ENCODE assay signal across 14 cellular contexts in the genomic region with DNA sequence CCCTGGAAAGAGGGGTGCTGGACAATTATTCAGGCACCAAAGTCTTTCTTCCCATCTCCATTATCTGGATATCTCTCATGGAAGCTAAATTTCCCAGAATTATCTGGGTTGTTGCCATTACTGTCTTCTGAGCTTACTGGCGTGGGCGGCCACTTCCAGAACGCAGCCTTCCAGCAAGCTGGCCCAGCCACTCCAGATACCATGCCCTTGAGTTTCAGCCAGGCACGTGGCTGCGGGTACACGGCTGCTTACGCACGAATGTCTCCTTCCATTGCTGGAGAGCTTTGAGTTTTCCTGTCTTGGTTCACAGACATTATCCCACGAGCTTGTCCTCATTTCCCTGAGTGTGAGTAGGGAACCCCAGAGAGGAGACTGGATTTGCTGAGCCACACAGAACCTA. TPM values are rescaled to one million over a fixed set of nuclear protein-coding genes. Genes with fewer than 3 reads are reported as not detected.
DNase-seq lines count a peak whose midpoint lies in the region; ATAC-seq and TF ChIP-seq lines count a peak whose summit lies in the region.
"Had no signal": no experiment of that assay in that cellular context is flagged by ENCODE, and none has a peak within 500 bp of the region (broad histone marks: within the 10 kb centered on the region; RNA-seq: fewer than 3 reads in every experiment).

No MANE protein-coding gene starts in this region.

- DNase-seq in DMS79 (lab: John Stamatoyannopoulos, UW) (peak; percentile 18), DMS79 treated with DMSO at 0.1 percent for 48 hours (lab: John Stamatoyannopoulos, UW) (no peak), cerebellar cortex (ENCODE audit: low spot score) (peak; percentile 42), occipital lobe (lab: John Stamatoyannopoulos, UW) (peak; percentile 60), colonic mucosa (no peak)
- DNase-seq in CD8-positive, alpha-beta T cell, result no peak
- DNase-seq: GOT3 had no signal

- H3K4me1 ChIP-seq in colonic mucosa, result no peaks in the 10 kb centered on the region
- no peaks in the 10 kb centered on the region for H3K4me1 ChIP-seq in CD8-positive, alpha-beta T cell (ENCODE audit: insufficient read depth, low read length)
- H3K4me1 ChIP-seq: HAP-1 had no signal

- TF ChIP-seq CTCF in colonic mucosa (IDR thresholded peaks at IDR 0.05), result no peak
- TF ChIP-seq CTCF in CD8-positive, alpha-beta T cell (IDR thresholded peaks at IDR 0.05), result no peak

- H3K36me3 Mint-ChIP-seq in CD8-positive, alpha-beta T cell, result no peaks in the 10 kb centered on the region

- CTCF ChIA-PET in CD8-positive, alpha-beta T cell (lab: Charles Lee), result no interaction called here

- H3K27ac ChIP-seq in colonic mucosa, result no peak overlapping the region
- H3K27ac ChIP-seq in CD8-positive, alpha-beta T cell (ENCODE audit: low read depth, low read length), result no peak overlapping the region
- H3K27ac ChIP-seq: 22Rv1, BLaER1, KMS-11 had no signal

- intact Hi-C loops in colonic mucosa (cut with DNase I), result loop anchor here (10.0 kb wide), 1 partner anchor 88 kb away; no protein-coding TSS in a partner anchor
- intact Hi-C loops in CD8-positive, alpha-beta T cell (cut with DNase I, micrococcal nuclease), result loop anchor here in 1 of 2 experiments (10.0 kb wide), 1 partner anchor 1518 kb away; no protein-coding TSS in a partner anchor

- no peaks in the 10 kb centered on the region for H3K27me3 ChIP-seq in colonic mucosa
- H3K27me3 ChIP-seq in CD8-positive, alpha-beta T cell (ENCODE audit: insufficient read depth, low read length), result no peaks in the 10 kb centered on the region

- no peaks in the 10 kb centered on the region for H3K9me3 ChIP-seq in colonic mucosa
- H3K9me3 ChIP-seq in CD8-positive, alpha-beta T cell (ENCODE audit: low read length), result no peaks in the 10 kb centered on the region
- H3K9me3 ChIP-seq: BLaER1, HAP-1 had no signal

- no peaks in the 10 kb centered on the region for H3K4me1 Mint-ChIP-seq in CD8-positive, alpha-beta T cell (ENCODE audit: low read depth)

- no peaks in the 10 kb centered on the region for H3K36me3 ChIP-seq in colonic mucosa
- no peaks in the 10 kb centered on the region for H3K36me3 ChIP-seq in CD8-positive, alpha-beta T cell (ENCODE audit: insufficient read depth, low read length)
- H3K36me3 ChIP-seq: BLaER1, HAP-1 had no signal

- H3K9ac ChIP-seq in colonic mucosa (ENCODE audit: low read depth in 2 of 2, low read length in 2 of 2), result no peak overlapping the region
- H3K9ac ChIP-seq: BLaER1, KMS-11 had no signal

- ATAC-seq in HG03095 (IDR thresholded peaks at IDR 0.05; ENCODE audit: unreplicated experiment), result no peak
- ATAC-seq in CD8-positive, alpha-beta T cell, result no peak

- POLR2A ChIA-PET in CD8-positive, alpha-beta T cell (lab: Charles Lee), result no interaction called here

- no peak overlapping the region for H3K4me3 Mint-ChIP-seq in CD8-positive, alpha-beta T cell

- no peaks in the 10 kb centered on the region for H3K9me3 Mint-ChIP-seq in CD8-positive, alpha-beta T cell

- H3K4me3 ChIP-seq in colonic mucosa, result no peak overlapping the region
- H3K4me3 ChIP-seq in CD8-positive, alpha-beta T cell (ENCODE audit: low read depth, low read length), result no peak overlapping the region
- H3K4me3 ChIP-seq: BLaER1, HAP-1 had no signal

- H3K27ac Mint-ChIP-seq in CD8-positive, alpha-beta T cell, result no peak overlapping the region

- H3K27me3 Mint-ChIP-seq in CD8-positive, alpha-beta T cell (ENCODE audit: low read depth), result peaks cover 21% of the 10 kb centered on the region

RNA-seq across cellular contexts. Expression of a gene that starts 32.7 kb away (rescaled TPM):
- total RNA-seq in occipital lobe (60.7 TPM), colonic mucosa (1 to 10 TPM in 1 of 2 donors, not detected in 1; 1.4 TPM)
- not detected for total RNA-seq in CD8-positive, alpha-beta T cell
- total RNA-seq: A673, HT1080 had no signal

Comparison
In these comparisons a context has a peak if more than half of its experiments do, and no peak if none do; other contexts are left out.
1. DNase-seq: peak in DMS79 (single experiment), cerebellar cortex (single experiment) and occipital lobe (single experiment); none in DMS79 treated with DMSO at 0.1 percent for 48 hours (single experiment), colonic mucosa (single experiment) and CD8-positive, alpha-beta T cell (0 of 7).
2. RNA of a gene that starts 32.7 kb away (total RNA-seq): 60.7 TPM in occipital lobe (single experiment); 1.4 TPM in colonic mucosa and not detected in CD8-positive, alpha-beta T cell; every median in the first group is over 10 times any median in the second.